8 cellular contexts compared by ENCODE assay signal in the genomic region with DNA sequence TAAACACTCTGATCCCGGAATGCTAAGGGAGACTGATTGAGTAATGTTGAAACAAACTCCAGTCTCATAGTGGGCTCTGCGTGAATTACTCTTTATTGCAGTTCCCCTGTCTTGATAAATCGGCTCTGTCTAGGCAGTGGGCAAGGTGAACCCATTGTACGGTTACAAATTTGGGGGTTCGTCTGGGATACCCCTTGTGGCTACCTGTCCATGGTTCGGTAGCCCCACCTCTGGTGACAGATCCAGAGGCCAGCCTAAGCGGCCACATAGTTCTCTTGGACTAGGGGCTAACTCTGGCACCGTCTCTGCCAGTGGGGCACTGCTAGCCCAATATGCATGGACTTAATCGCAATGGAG. TPM values are rescaled to one million over a fixed set of nuclear protein-coding genes. Genes with fewer than 3 reads are reported as not detected.
DNase-seq lines count a peak whose midpoint lies in the region; ATAC-seq and TF ChIP-seq lines count a peak whose summit lies in the region.

No MANE protein-coding gene starts in this region.

- WGBS in mesendoderm (ENCODE audit: extremely low coverage, insufficient coverage, low lambda C conversion rate): no CpG with 5 or more reads among the region's 9 CpGs

- DNase-seq in HCT116 (ENCODE audit: low read depth, low spot score) (no peak), astrocyte of the spinal cord (ENCODE audit: low read depth, low spot score) (no peak), mesendoderm (no peak), KBM-7 (no peak), Ammon's horn (ENCODE audit: low spot score) (no peak), SKM-1 treated with dmso at 0.1 percent for 144 hours (lab: John Stamatoyannopoulos, UW; ENCODE audit: unreplicated experiment) (no peak)

- H4K20me1 ChIP-seq in HCT116 (ENCODE audit: insufficient read depth): peaks cover 29% of the 10 kb centered on the region; the same call in 1 of the 2 replicates

- H3K79me2 ChIP-seq in HCT116 (ENCODE audit: insufficient read depth, low read length) (peaks cover 48% of the 10 kb centered on the region), mesendoderm (ENCODE audit: control insufficient read depth, insufficient read depth, low read length) (peaks cover 30% of the 10 kb centered on the region)

- RAD21 ChIA-PET in HCT116 (lab: Charles Lee; ENCODE audit: low non-redundant PET in 1 of 2, low total read pairs in 2 of 2, uncharacterized antibody in 2 of 2, unreplicated experiment in 2 of 2): no interaction called here

- H3K9me3 ChIP-seq in HCT116 (ENCODE audit: control insufficient read depth in 1 of 2, insufficient read depth in 1 of 2, low read depth in 1 of 2, low read length in 2 of 2): no peaks in the 10 kb centered on the region

- H3K4me2 ChIP-seq in HCT116 (ENCODE audit: low read length) (peak overlapping the region; percentile 87), mesendoderm (ENCODE audit: low read length) (no peak overlapping the region)

- H4K8ac ChIP-seq in mesendoderm (ENCODE audit: low read depth, low read length): no peak overlapping the region

- POLR2A ChIA-PET in HCT116 (lab: Charles Lee): no interaction called here

- H3K27ac ChIP-seq in 22Rv1 (peak overlapping the region; percentile 97), HCT116 (ENCODE audit: low read depth, low read length) (peak overlapping the region; percentile 99), mesendoderm (ENCODE audit: low read depth, low read length) (no peak overlapping the region)

- TF ChIP-seq CTCF in 22Rv1 (IDR thresholded peaks at IDR 0.05): no peak
- no peak for TF ChIP-seq CTCF in HCT116 (IDR thresholded peaks at IDR 0.05 in 2 of 3, conservative IDR thresholded peaks at IDR 0.05 in 1 of 3; ENCODE audit: borderline replicate concordance in 1 of 3, insufficient read depth in 1 of 3, low read depth in 2 of 3, low read length in 2 of 3)
- TF ChIP-seq CTCF in astrocyte of the spinal cord (IDR thresholded peaks at IDR 0.05; ENCODE audit: low read depth, low read length): no peak

- H3K4me1 ChIP-seq in HCT116 (ENCODE audit: control insufficient read depth in 1 of 2, insufficient read depth in 2 of 2, low read length in 2 of 2) (peaks cover 14 to 30% of the 10 kb centered on the region in 2 experiments), mesendoderm (ENCODE audit: control insufficient read depth, low read depth, low read length) (peaks cover 2% of the 10 kb centered on the region)

- TF ChIP-seq POLR2A in HCT116 (IDR thresholded peaks at IDR 0.05; ENCODE audit: borderline replicate concordance, extremely low read depth, insufficient read depth, insufficient read length): no peak

- no peak for TF ChIP-seq RAD21 in HCT116 (IDR thresholded peaks at IDR 0.05; ENCODE audit: low read depth)

- H3K27me3 ChIP-seq in HCT116 (ENCODE audit: insufficient read depth, low read length) (no peaks in the 10 kb centered on the region), mesendoderm (ENCODE audit: insufficient read depth, low read length, poor library complexity) (no peaks in the 10 kb centered on the region)

- peak overlapping the region; percentile 27 for H3K4ac ChIP-seq in mesendoderm (ENCODE audit: low read depth, low read length)

- H3K56ac ChIP-seq in mesendoderm (ENCODE audit: low read length): peak overlapping the region; percentile 83

- no peak overlapping the region for H2AFZ ChIP-seq in HCT116 (ENCODE audit: low read depth, low read length, poor library complexity, severe bottlenecking)

- no peak overlapping the region for H2BK5ac ChIP-seq in mesendoderm (ENCODE audit: low read length)

- BruUV-seq in HCT116 (replicated peaks; lab: Mats Ljungman, UMichigan): no TSS peak

- H3K23ac ChIP-seq in mesendoderm (ENCODE audit: low read length): no peak overlapping the region

- H3K9ac ChIP-seq in HCT116 (ENCODE audit: low read length) (peak overlapping the region; percentile 96), mesendoderm (ENCODE audit: low read length) (peak overlapping the region; percentile 65)

- H2AK5ac ChIP-seq in mesendoderm (ENCODE audit: low read length): peak overlapping the region; percentile 46

- ATAC-seq in HCT116: no peak
- no peak for ATAC-seq in GM21786 (IDR thresholded peaks at IDR 0.05; ENCODE audit: unreplicated experiment)

- CTCF ChIA-PET in HCT116 (lab: Charles Lee): interaction anchor here (1.7 to 2.0 kb wide), 3 partner anchors 51 to 217 kb away, joined by 4 to 12 read pairs (median 8); partner anchors contain the start of gene ASTL

- no peak overlapping the region for H4K5ac ChIP-seq in mesendoderm (ENCODE audit: low read length)

- H3K4me3 ChIP-seq in HCT116 (replicated peaks in 1 of 2; ENCODE audit: low read depth in 1 of 2, low read length in 2 of 2) (peak overlapping the region; percentile 78 to 97), astrocyte of the spinal cord (ENCODE audit: low read depth, low read length) (peak overlapping the region; percentile 82), mesendoderm (ENCODE audit: low read length) (no peak overlapping the region)

- no peak overlapping the region for H2BK15ac ChIP-seq in mesendoderm (replicated peaks; ENCODE audit: low read depth)

- H3K36me3 ChIP-seq in HCT116 (ENCODE audit: control insufficient read depth in 1 of 2, insufficient read depth in 2 of 2, low read length in 2 of 2): 0 out of 4 replicates have a peak, but pooled peaks cover 0 to 2% of the 10 kb centered on the region in 2 experiments
- no peaks in the 10 kb centered on the region for H3K36me3 ChIP-seq in mesendoderm (ENCODE audit: control insufficient read depth, insufficient read depth, low read length)

- no peak overlapping the region for H2BK120ac ChIP-seq in mesendoderm (ENCODE audit: low read depth, low read length)

- intact Hi-C loops in HCT116 (cut with micrococcal nuclease): loop anchor here (2.0 kb wide), 1 partner anchor 51 kb away; no protein-coding TSS in a partner anchor

- no peaks in the 10 kb centered on the region for H3K9me2 ChIP-seq in HCT116 (ENCODE audit: insufficient read depth)

- peaks cover 5% of the 10 kb centered on the region for H3K79me1 ChIP-seq in mesendoderm (ENCODE audit: low read length)

- in situ Hi-C loops in astrocyte of the spinal cord (cut with HindIII; ENCODE audit: low sequenced_read_pairs): no loop called here
- in situ Hi-C loops in KBM-7 (cut with MboI; ENCODE audit: low pct_unique_long_range_greater_than_20kb, low sequenced_read_pairs): no loop called here

- H3K18ac ChIP-seq in mesendoderm (ENCODE audit: low read length): no peak overlapping the region

TF ChIP-seq in HCT116, 20 proteins besides CTCF, POLR2A, EP300 and RAD21:
- TF ChIP-seq, protein P1, sequence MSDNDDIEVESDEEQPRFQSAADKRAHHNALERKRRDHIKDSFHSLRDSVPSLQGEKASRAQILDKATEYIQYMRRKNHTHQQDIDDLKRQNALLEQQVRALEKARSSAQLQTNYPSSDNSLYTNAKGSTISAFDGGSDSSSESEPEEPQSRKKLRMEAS (IDR thresholded peaks at IDR 0.05): no peak
- TF ChIP-seq POLR2AphosphoS5 (IDR thresholded peaks at IDR 0.05; ENCODE audit: low read depth, low read length) (no peak), EZH2 (IDR thresholded peaks at IDR 0.05) (no peak), FOSL1 (IDR thresholded peaks at IDR 0.05; ENCODE audit: low read depth) (no peak), SIN3A (IDR thresholded peaks at IDR 0.05; ENCODE audit: low read depth) (no peak), ZNF274 (IDR thresholded peaks at IDR 0.05; ENCODE audit: low read depth, low read length) (no peak), SP1 (IDR thresholded peaks at IDR 0.05; ENCODE audit: low read depth) (no peak), EZH2phosphoT487 (IDR thresholded peaks at IDR 0.05; ENCODE audit: borderline replicate concordance) (no peak), ZBTB33 (IDR thresholded peaks at IDR 0.05; ENCODE audit: extremely low read depth, insufficient replicate concordance, low read length) (no peak), JUND (IDR thresholded peaks at IDR 0.05) (no peak), EGR1 (IDR thresholded peaks at IDR 0.05; ENCODE audit: low read depth) (no peak)

RNA-seq across cellular contexts. Expression of gene STARD7, which starts 1.1 kb away (rescaled TPM):
- total RNA-seq in HCT116 (2021; ENCODE audit: unreplicated experiment): 160 TPM
- polyA plus RNA-seq in HCT116 (2012): 53.5 and 64.4 TPM in 2 replicates
- 93.9 TPM for polyA plus RNA-seq in mesendoderm (2013, experiment 1 of 2)
- 92.1 TPM for polyA plus RNA-seq in mesendoderm (2013, experiment 2 of 2)

RNA-seq across cellular contexts. Expression of gene TMEM127, which starts 56.1 kb away (rescaled TPM):
- 25.3 TPM for total RNA-seq in HCT116 (2021; ENCODE audit: unreplicated experiment)
- 19.7 and 19.8 TPM in 2 replicates for polyA plus RNA-seq in HCT116 (2012)
- 21.1 TPM for polyA plus RNA-seq in mesendoderm (2013, experiment 1 of 2)
- 22.5 TPM for polyA plus RNA-seq in mesendoderm (2013, experiment 2 of 2)

RNA-seq across cellular contexts. Expression of gene CIAO1, which starts 56.3 kb away (rescaled TPM):
- 76.8 TPM for total RNA-seq in HCT116 (2021; ENCODE audit: unreplicated experiment)
- polyA plus RNA-seq in HCT116 (2012): 54.7 and 62.0 TPM in 2 replicates
- 40.2 TPM for polyA plus RNA-seq in mesendoderm (2013, experiment 1 of 2)
- polyA plus RNA-seq in mesendoderm (2013, experiment 2 of 2): 40.3 TPM
